In genomic region chr3:154170300-154170699, GRCh38 we compare ENCODE assay signal across 34 cellular contexts. TPM values are rescaled to one million over a fixed set of nuclear protein-coding genes. Genes with fewer than 3 reads are reported as not detected.
"Had no signal": no experiment of that assay in that cellular context is flagged by ENCODE, and none has a peak within 500 bp of the region (broad histone marks: within the 10 kb centered on the region; RNA-seq: fewer than 3 reads in every experiment).

No MANE protein-coding gene starts in this region.

- H3K36me3 Mint-ChIP-seq: activated naive CD8-positive, alpha-beta T cell treated with anti-CD3 and anti-CD28 coated beads for 36 hours had no signal

- H3K27ac Mint-ChIP-seq: activated CD4-positive, alpha-beta T cell treated with anti-CD3 and anti-CD28 coated beads, Interleukin-2, amount 10 ng/mL, durations not matched to agents 24 days and 14 days; activated CD8-positive, alpha-beta T cell treated with anti-CD3 and anti-CD28 coated beads for 36 hours; activated naive CD8-positive, alpha-beta T cell treated with anti-CD3 and anti-CD28 coated beads for 36 hours; activated T-cell treated with anti-CD3 and anti-CD28 coated beads, Interleukin-2, amount 50 U/mL, for 72 hours; activated T-helper 17 cell treated with anti-CD3 and anti-CD28 coated beads, Interleukin-2, amount 50 U/mL, for 72 hours; T-helper 1 cell treated with Interleukin-12 subunit alpha and Interleukin-12 subunit beta and Interleukin-4 antibody, amounts not matched to agents 30 μg/mL and 1 μg/mL, for 36 hours; T-helper 2 cell treated with Interferon-gamma antibody and Interleukin-4, amounts not matched to agents 5 μg/mL and 100 μg/mL, for 36 hours had no signal

- H3K4me1 ChIP-seq: SJSA1 had no signal

- H3K4me3 Mint-ChIP-seq: activated CD4-positive, alpha-beta T cell treated with anti-CD3 and anti-CD28 coated beads, Interleukin-2, amount 10 ng/mL, durations not matched to agents 24 days and 14 days; activated CD8-positive, alpha-beta T cell treated with anti-CD3 and anti-CD28 coated beads for 36 hours; activated naive CD8-positive, alpha-beta T cell treated with anti-CD3 and anti-CD28 coated beads for 36 hours; activated T-cell treated with anti-CD3 and anti-CD28 coated beads, Interleukin-2, amount 50 U/mL, for 72 hours; activated T-helper 17 cell treated with anti-CD3 and anti-CD28 coated beads, Interleukin-2, amount 50 U/mL, for 72 hours; T-helper 1 cell treated with Interleukin-12 subunit alpha and Interleukin-12 subunit beta and Interleukin-4 antibody, amounts not matched to agents 30 μg/mL and 1 μg/mL, for 36 hours; T-helper 2 cell treated with Interferon-gamma antibody and Interleukin-4, amounts not matched to agents 5 μg/mL and 100 μg/mL, for 36 hours had no signal

- H3K36me3 ChIP-seq: brain microvascular endothelial cell, MG63, Peyer's patch, SJSA1 had no signal

- H3K4me1 Mint-ChIP-seq: activated CD4-positive, alpha-beta T cell treated with anti-CD3 and anti-CD28 coated beads, Interleukin-2, amount 10 ng/mL, durations not matched to agents 24 days and 14 days; activated naive CD8-positive, alpha-beta T cell treated with anti-CD3 and anti-CD28 coated beads for 36 hours; activated T-helper 17 cell treated with anti-CD3 and anti-CD28 coated beads, Interleukin-2, amount 50 U/mL, for 72 hours had no signal

- DNase-seq: activated CD4-positive, alpha-beta T cell treated with anti-CD3 and anti-CD28 coated beads, Interleukin-2, amount 10 ng/mL, durations not matched to agents 24 days and 14 days; activated CD4-positive, alpha-beta T cell treated with anti-CD3 and anti-CD28 coated beads, Interleukin-2, amount 50 U/mL, for 4 hours; activated CD8-positive, alpha-beta T cell treated with anti-CD3 and anti-CD28 coated beads for 36 hours; activated effector memory CD4-positive, alpha-beta T cell treated with anti-CD3 and anti-CD28 coated beads, Interleukin-2, amount 50 U/mL, for 16 hours; activated naive CD4-positive, alpha-beta T cell; activated naive CD4-positive, alpha-beta T cell treated with anti-CD3 and anti-CD28 coated beads, Interleukin-2, amount 50 U/mL, for 16 hours; activated naive CD8-positive, alpha-beta T cell treated with anti-CD3 and anti-CD28 coated beads for 36 hours; activated T-cell treated with anti-CD3 and anti-CD28 coated beads, Interleukin-2, amount 50 U/mL, for 1 hour; activated T-cell treated with anti-CD3 and anti-CD28 coated beads, Interleukin-2, amount 50 U/mL, for 72 hours; amniotic stem cell; aorta; brain microvascular endothelial cell; central memory CD4-positive, alpha-beta T cell; Karpas-422; MG63; MV-4-11; NCI-H1092; NCI-H146; NCI-H187 treated with DMSO at 0.1 percent for 48 hours; NCI-H2081; NCI-H226; NCI-H446 treated with DMSO at 0.1 percent for 48 hours; NCI-H524 treated with DMSO at 0.1 percent for 48 hours; NK-92 treated with Interleukin-12 subunit alpha and Interleukin-12 subunit beta, amount 100 ng/mL, for 24 hours; PC-3; Peyer's patch; RPMI8226; SHP77 treated with DMSO at 0.1 percent for 48 hours; SK-N-SH had no signal

- ATAC-seq: activated CD8-positive, alpha-beta T cell treated with anti-CD3 and anti-CD28 coated beads for 36 hours; activated T-cell treated with anti-CD3 and anti-CD28 coated beads, Interleukin-2, amount 50 U/mL, for 72 hours; activated T-helper 17 cell treated with anti-CD3 and anti-CD28 coated beads, Interleukin-2, amount 50 U/mL, for 72 hours; PC-3 had no signal

- H3K9me3 Mint-ChIP-seq: activated CD4-positive, alpha-beta T cell treated with anti-CD3 and anti-CD28 coated beads, Interleukin-2, amount 10 ng/mL, durations not matched to agents 24 days and 14 days; activated CD8-positive, alpha-beta T cell treated with anti-CD3 and anti-CD28 coated beads for 36 hours; activated naive CD8-positive, alpha-beta T cell treated with anti-CD3 and anti-CD28 coated beads for 36 hours; activated T-helper 17 cell treated with anti-CD3 and anti-CD28 coated beads, Interleukin-2, amount 50 U/mL, for 72 hours; T-helper 1 cell treated with Interleukin-12 subunit alpha and Interleukin-12 subunit beta and Interleukin-4 antibody, amounts not matched to agents 30 μg/mL and 1 μg/mL, for 36 hours; T-helper 2 cell treated with Interferon-gamma antibody and Interleukin-4, amounts not matched to agents 5 μg/mL and 100 μg/mL, for 36 hours had no signal

- H3K4me2 ChIP-seq: SK-N-SH had no signal

- H3K9me3 ChIP-seq: MG63, Peyer's patch, SJSA1, SK-N-SH had no signal

- H3K9ac ChIP-seq: SK-N-SH had no signal

- H3K27ac ChIP-seq: brain microvascular endothelial cell, Peyer's patch, SJSA1 had no signal

- H3K4me3 ChIP-seq: MG63, Peyer's patch, SJSA1 had no signal

- H3K27me3 ChIP-seq: brain microvascular endothelial cell, MG63, Peyer's patch, SJSA1 had no signal

- FAIRE-seq: TTC549 had no signal

RNA-seq across cellular contexts. Expression of gene ARHGEF26, which starts 49.1 kb away (rescaled TPM):
- total RNA-seq: activated CD8-positive, alpha-beta T cell treated with anti-CD3 and anti-CD28 coated beads for 36 hours had no signal
